ENCODE assay signal across 16 cellular contexts in genomic region chr2:215382480-215382879, GRCh38. TPM values are rescaled to one million over a fixed set of nuclear protein-coding genes. Genes with fewer than 3 reads are reported as not detected.
DNase-seq lines count a peak whose midpoint lies in the region; ATAC-seq and TF ChIP-seq lines count a peak whose summit lies in the region.
"Had no signal": no experiment of that assay in that cellular context is flagged by ENCODE, and none has a peak within 500 bp of the region (broad histone marks: within the 10 kb centered on the region; RNA-seq: fewer than 3 reads in every experiment).

No MANE protein-coding gene starts in this region.

- H3K9me2 ChIP-seq in GM23248 (ENCODE audit: insufficient read depth): no peaks in the 10 kb centered on the region

- CTCF ChIA-PET in naive thymus-derived CD4-positive, alpha-beta T cell (lab: Charles Lee): no interaction called here

- POLR2A ChIA-PET in naive thymus-derived CD4-positive, alpha-beta T cell (lab: Charles Lee): no interaction called here

- peak overlapping the region; percentile 8 for H3K4me3 Mint-ChIP-seq in chondrocyte (ENCODE audit: unreplicated experiment)
- no peak overlapping the region for H3K4me3 Mint-ChIP-seq in progenitor cell of endocrine pancreas (ENCODE audit: low read depth)
- no peak overlapping the region for H3K4me3 Mint-ChIP-seq in naive thymus-derived CD4-positive, alpha-beta T cell
- no peak overlapping the region for H3K4me3 Mint-ChIP-seq in activated T-helper 17 cell treated with anti-CD3 and anti-CD28 coated beads, Interleukin-2, amount 50 U/mL, for 72 hours
- H3K4me3 Mint-ChIP-seq: CD4-positive, alpha-beta memory T cell had no signal

- peaks cover 98% of the 10 kb centered on the region for H3F3A ChIP-seq in GM23248 (ENCODE audit: insufficient read depth)

- peaks cover 85% of the 10 kb centered on the region for H3K36me3 Mint-ChIP-seq in chondrocyte (ENCODE audit: low read depth)
- H3K36me3 Mint-ChIP-seq in progenitor cell of endocrine pancreas (ENCODE audit: insufficient read depth): peaks cover 71% of the 10 kb centered on the region
- peaks cover 0 to 12% (median 0%) of the 10 kb centered on the region in 5 donors for H3K36me3 Mint-ChIP-seq in naive thymus-derived CD4-positive, alpha-beta T cell
- no peaks in the 10 kb centered on the region for H3K36me3 Mint-ChIP-seq in activated T-helper 17 cell treated with anti-CD3 and anti-CD28 coated beads, Interleukin-2, amount 50 U/mL, for 72 hours (ENCODE audit: low read depth)
- H3K36me3 Mint-ChIP-seq: CD4-positive, alpha-beta memory T cell had no signal

- H3K4me2 ChIP-seq in GM23248 (ENCODE audit: unreplicated experiment): peak overlapping the region; percentile 1
- H3K4me2 ChIP-seq: A549 had no signal

- TF ChIP-seq POLR2A in thyroid gland (IDR thresholded peaks at IDR 0.05): no peak

- no peaks in the 10 kb centered on the region for H3K27me3 Mint-ChIP-seq in chondrocyte (ENCODE audit: low read depth)
- no peaks in the 10 kb centered on the region for H3K27me3 Mint-ChIP-seq in progenitor cell of endocrine pancreas
- H3K27me3 Mint-ChIP-seq in naive thymus-derived CD4-positive, alpha-beta T cell: no peaks in the 10 kb centered on the region
- H3K27me3 Mint-ChIP-seq in activated T-helper 17 cell treated with anti-CD3 and anti-CD28 coated beads, Interleukin-2, amount 50 U/mL, for 72 hours: no peaks in the 10 kb centered on the region
- H3K27me3 Mint-ChIP-seq: CD4-positive, alpha-beta memory T cell had no signal

- H4K20me1 ChIP-seq in GM23248 (ENCODE audit: insufficient read depth): peaks cover 18% of the 10 kb centered on the region; the same call in 1 of the 2 replicates

- H3K4me3 ChIP-seq in ACC112 (ENCODE audit: low read depth, low read length): no peak overlapping the region
- no peak overlapping the region for H3K4me3 ChIP-seq in GM23248
- H3K4me3 ChIP-seq in naive thymus-derived CD4-positive, alpha-beta T cell (ENCODE audit: low read length): no peak overlapping the region
- H3K4me3 ChIP-seq in thyroid gland (replicated peaks in 1 of 3): no peak overlapping the region
- H3K4me3 ChIP-seq: A549 had no signal

- H3K4me1 ChIP-seq in ACC112 (ENCODE audit: control insufficient read depth, insufficient read depth, low read length, unreplicated experiment) (peaks cover 12% of the 10 kb centered on the region), GM23248 (ENCODE audit: insufficient read depth) (0 out of 2 replicates have a peak, but pooled peaks cover 4% of the 10 kb centered on the region), thyroid gland (no peaks in the 10 kb centered on the region)
- H3K4me1 ChIP-seq in naive thymus-derived CD4-positive, alpha-beta T cell (ENCODE audit: control insufficient read depth in 2 of 2, insufficient read depth in 2 of 2, low read length in 2 of 2): no peaks in the 10 kb centered on the region
- H3K4me1 ChIP-seq: A549 had no signal

- H3K36me3 ChIP-seq in ACC112 (ENCODE audit: insufficient read depth, low read length) (peaks cover 87% of the 10 kb centered on the region), GM23248 (ENCODE audit: low read depth) (peaks cover 90% of the 10 kb centered on the region), thyroid gland (no peaks in the 10 kb centered on the region)
- H3K36me3 ChIP-seq in naive thymus-derived CD4-positive, alpha-beta T cell (ENCODE audit: control insufficient read depth in 2 of 3, insufficient read depth in 3 of 3, low read length in 3 of 3): no peaks in the 10 kb centered on the region

- peak overlapping the region; percentile 46; the same call in 1 of the 2 replicates for H3K9ac ChIP-seq in GM23248

- DNase-seq in GM23248 (no peak), chondrocyte (ENCODE audit: low spot score) (no peak), progenitor cell of endocrine pancreas (ENCODE audit: low spot score, unreplicated experiment) (no peak), thyroid gland (no peak)
- no peak for DNase-seq in naive thymus-derived CD4-positive, alpha-beta T cell
- DNase-seq: 8988T; C1 segment of cervical spinal cord; CD4-positive, alpha-beta memory T cell; COR-L47; DMS153; DND-41; H7 had no signal

- in situ Hi-C loops in GM23248 (cut with MboI): no loop called here

- H3K27me3 ChIP-seq in ACC112 (ENCODE audit: insufficient read depth, low read length) (no peaks in the 10 kb centered on the region), GM23248 (replicated peaks; ENCODE audit: insufficient read depth) (no peaks in the 10 kb centered on the region), thyroid gland (no peaks in the 10 kb centered on the region)
- no peaks in the 10 kb centered on the region for H3K27me3 ChIP-seq in naive thymus-derived CD4-positive, alpha-beta T cell (ENCODE audit: control insufficient read depth in 2 of 2, insufficient read depth in 2 of 2, low read length in 2 of 2)

- H3K27ac Mint-ChIP-seq in chondrocyte (ENCODE audit: unreplicated experiment) (peak overlapping the region; percentile 86), progenitor cell of endocrine pancreas (peak overlapping the region; percentile 59)
- no peak overlapping the region for H3K27ac Mint-ChIP-seq in naive thymus-derived CD4-positive, alpha-beta T cell
- H3K27ac Mint-ChIP-seq in activated T-helper 17 cell treated with anti-CD3 and anti-CD28 coated beads, Interleukin-2, amount 50 U/mL, for 72 hours: no peak overlapping the region
- H3K27ac Mint-ChIP-seq: CD4-positive, alpha-beta memory T cell had no signal

- H3K9me3 ChIP-seq in GM23248 (ENCODE audit: low read depth): no peaks in the 10 kb centered on the region
- no peaks in the 10 kb centered on the region for H3K9me3 ChIP-seq in naive thymus-derived CD4-positive, alpha-beta T cell (ENCODE audit: control insufficient read depth in 2 of 3, low read length in 3 of 3)
- no peaks in the 10 kb centered on the region for H3K9me3 ChIP-seq in thyroid gland
- H3K9me3 ChIP-seq: A549 had no signal

- 0 out of 2 replicates have a peak overlapping the region, but pooled peaks have one; percentile 24 for H3K27ac ChIP-seq in ACC112 (ENCODE audit: low read depth, low read length)
- H3K27ac ChIP-seq in GM23248: peak overlapping the region; percentile 70
- no peak overlapping the region for H3K27ac ChIP-seq in naive thymus-derived CD4-positive, alpha-beta T cell (ENCODE audit: low read depth, low read length)
- H3K27ac ChIP-seq in thyroid gland: no peak overlapping the region
- H3K27ac ChIP-seq: A549 had no signal

- TF ChIP-seq CTCF in chondrocyte (IDR thresholded peaks at IDR 0.05): no peak
- no peak for TF ChIP-seq CTCF in progenitor cell of endocrine pancreas (IDR thresholded peaks at IDR 0.05; ENCODE audit: unreplicated experiment)
- TF ChIP-seq CTCF in thyroid gland (IDR thresholded peaks at IDR 0.05): no peak

- intact Hi-C loops in naive thymus-derived CD4-positive, alpha-beta T cell (cut with micrococcal nuclease): no loop called here
- intact Hi-C loops in thyroid gland (cut with DNase I): no loop called here

- ATAC-seq in naive thymus-derived CD4-positive, alpha-beta T cell: no peak
- no peak for ATAC-seq in activated T-helper 17 cell treated with anti-CD3 and anti-CD28 coated beads, Interleukin-2, amount 50 U/mL, for 72 hours (replicated peaks)
- ATAC-seq: A549, HCT116 had no signal

- H3K4me1 Mint-ChIP-seq in chondrocyte (ENCODE audit: low read depth): peaks cover 80% of the 10 kb centered on the region
- H3K4me1 Mint-ChIP-seq in progenitor cell of endocrine pancreas (ENCODE audit: low read depth): no peaks in the 10 kb centered on the region
- no peaks in the 10 kb centered on the region for H3K4me1 Mint-ChIP-seq in naive thymus-derived CD4-positive, alpha-beta T cell
- H3K4me1 Mint-ChIP-seq in activated T-helper 17 cell treated with anti-CD3 and anti-CD28 coated beads, Interleukin-2, amount 50 U/mL, for 72 hours: no peaks in the 10 kb centered on the region
- H3K4me1 Mint-ChIP-seq: CD4-positive, alpha-beta memory T cell had no signal

- H2AFZ ChIP-seq in ACC112 (ENCODE audit: low read length, unreplicated experiment) (no peak overlapping the region), GM23248 (no peak overlapping the region)

- H3K9me3 Mint-ChIP-seq in chondrocyte (ENCODE audit: low read depth): no peaks in the 10 kb centered on the region
- no peaks in the 10 kb centered on the region for H3K9me3 Mint-ChIP-seq in progenitor cell of endocrine pancreas (ENCODE audit: low read depth)
- H3K9me3 Mint-ChIP-seq in naive thymus-derived CD4-positive, alpha-beta T cell: no peaks in the 10 kb centered on the region
- H3K9me3 Mint-ChIP-seq in activated T-helper 17 cell treated with anti-CD3 and anti-CD28 coated beads, Interleukin-2, amount 50 U/mL, for 72 hours: no peaks in the 10 kb centered on the region

- H3K79me2 ChIP-seq in ACC112 (ENCODE audit: control insufficient read depth, insufficient read depth, low read length, unreplicated experiment) (peaks cover 17% of the 10 kb centered on the region), GM23248 (ENCODE audit: insufficient read depth) (0 out of 2 replicates have a peak, but pooled peaks cover 5% of the 10 kb centered on the region)

RNA-seq across cellular contexts. Expression of gene FN1, which starts 53.4 kb away (rescaled TPM):
- 33,406 and 36,331 TPM in 2 replicates for total RNA-seq in GM23248 (2014; rRNA removed; shearing (Covaris generic))
- 19,771 and 20,647 TPM in 2 replicates for polyA plus RNA-seq in GM23248 (2016; fragmentation: Nextera tagmentation; extraction: Ambion mirVana)
- total RNA-seq in chondrocyte (30,644 to 36,263 TPM (median 31,288 TPM) in 3 replicates), progenitor cell of endocrine pancreas (2,640 and 2,744 TPM in 2 replicates), thyroid gland (100 to 1,000 TPM in 2 of 4 donors, 10 to 100 TPM in 2; 89.1 to 312 (median 156) TPM)
- total RNA-seq in naive thymus-derived CD4-positive, alpha-beta T cell: 1 to 10 TPM in 2 of 5 experiments, under 1 TPM in 3; 0.13 to 2.2 (median 0.81) TPM
- polyA plus RNA-seq in naive thymus-derived CD4-positive, alpha-beta T cell: under 1 TPM; 0.48 to 0.52 TPM
- total RNA-seq in activated T-helper 17 cell treated with anti-CD3 and anti-CD28 coated beads, Interleukin-2, amount 50 U/mL, for 72 hours: 1 to 10 TPM in 1 of 2 donors, under 1 TPM in 1; 0.97 to 1.2 TPM
- total RNA-seq: CD4-positive, alpha-beta memory T cell had no signal

Comparison
In these comparisons a context has a peak if more than half of its experiments do, and no peak if none do; other contexts are left out.
1. H3K27ac ChIP-seq: peak in ACC112 (single experiment) and GM23248 (single experiment); none in naive thymus-derived CD4-positive, alpha-beta T cell (single experiment) and thyroid gland (0 of 3).
2. H3K27ac Mint-ChIP-seq: peak in chondrocyte (single experiment) and progenitor cell of endocrine pancreas (single experiment); none in naive thymus-derived CD4-positive, alpha-beta T cell (0 of 9) and activated T-helper 17 cell treated with anti-CD3 and anti-CD28 coated beads, Interleukin-2, amount 50 U/mL, for 72 hours (single experiment).
3. RNA of gene FN1, which starts 53.4 kb away (total RNA-seq): 33,406 to 36,331 TPM in GM23248, 30,644 to 36,263 TPM in chondrocyte, 2,640 to 2,744 TPM in progenitor cell of endocrine pancreas and 89.1 to 312 TPM in thyroid gland; 0.97 to 1.2 TPM in activated T-helper 17 cell treated with anti-CD3 and anti-CD28 coated beads, Interleukin-2, amount 50 U/mL, for 72 hours and 0.13 to 2.2 TPM in naive thymus-derived CD4-positive, alpha-beta T cell; every median in the first group is over 10 times any median in the second.